Comparison of ENCODE assay signal across 1 cellular context in genomic region chr2:1873343-1873742, GRCh38.
TF ChIP-seq lines count a peak whose summit lies in the region.

No MANE protein-coding gene starts in this region.

TF ChIP-seq in SK-N-SH, 30 proteins besides CTCF, POLR2A, EP300 and RAD21 (continued from another document):
- TF ChIP-seq, protein P1, sequence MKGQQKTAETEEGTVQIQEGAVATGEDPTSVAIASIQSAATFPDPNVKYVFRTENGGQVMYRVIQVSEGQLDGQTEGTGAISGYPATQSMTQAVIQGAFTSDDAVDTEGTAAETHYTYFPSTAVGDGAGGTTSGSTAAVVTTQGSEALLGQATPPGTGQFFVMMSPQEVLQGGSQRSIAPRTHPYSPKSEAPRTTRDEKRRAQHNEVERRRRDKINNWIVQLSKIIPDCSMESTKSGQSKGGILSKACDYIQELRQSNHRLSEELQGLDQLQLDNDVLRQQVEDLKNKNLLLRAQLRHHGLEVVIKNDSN (IDR thresholded peaks at IDR 0.05; ENCODE audit: borderline replicate concordance, low read depth) = no peak
- TF ChIP-seq EZH2phosphoT487 (IDR thresholded peaks at IDR 0.05; ENCODE audit: borderline replicate concordance, low read depth) (no peak), CHD2 (IDR thresholded peaks at IDR 0.05; ENCODE audit: low read length, partially characterized antibody) (peak; percentile 43)
